ENCODE assay signal across 20 cellular contexts in genomic region chr6:12298995-12299394, GRCh38. TPM values are rescaled to one million over a fixed set of nuclear protein-coding genes. Genes with fewer than 3 reads are reported as not detected.
"Had no signal": no experiment of that assay in that cellular context is flagged by ENCODE, and none has a peak within 500 bp of the region (broad histone marks: within the 10 kb centered on the region; RNA-seq: fewer than 3 reads in every experiment).

No MANE protein-coding gene starts in this region.

- H3K27ac ChIP-seq: heart left ventricle, suprapubic skin, thyroid gland, upper lobe of right lung, vagina had no signal

- H3K27ac Mint-ChIP-seq: effector memory CD8-positive, alpha-beta T cell; mesothelial cell of epicardium; natural killer cell; stimulated activated effector memory CD8-positive, alpha-beta T cell treated with anti-CD3 and anti-CD28 coated beads, Interleukin-12 subunit alpha, Interleukin-12 subunit beta, amount 100 ng/mL, for 72 hours had no signal

- H3K4me1 Mint-ChIP-seq: natural killer cell; neural crest cell; stimulated activated effector memory CD8-positive, alpha-beta T cell treated with anti-CD3 and anti-CD28 coated beads, Interleukin-12 subunit alpha, Interleukin-12 subunit beta, amount 100 ng/mL, for 72 hours had no signal

- H3K9me3 ChIP-seq: heart left ventricle, suprapubic skin, thyroid gland, upper lobe of right lung, vagina had no signal

- H3K36me3 ChIP-seq: suprapubic skin, thyroid gland, upper lobe of right lung, vagina had no signal

- H3K4me1 ChIP-seq: thyroid gland, upper lobe of right lung had no signal

- ATAC-seq: effector memory CD8-positive, alpha-beta T cell; heart left ventricle; natural killer cell; right cardiac atrium; stimulated activated effector memory CD8-positive, alpha-beta T cell treated with anti-CD3 and anti-CD28 coated beads, Interleukin-12 subunit alpha, Interleukin-12 subunit beta, amount 100 ng/mL, for 72 hours; stimulated activated naive CD8-positive, alpha-beta T cell treated with anti-CD3 and anti-CD28 coated beads, Interleukin-15, Interleukin-2, amounts not matched to agents 100 U/mL and 50 U/mL, for 24 hours; upper lobe of right lung had no signal

- H3K9me3 Mint-ChIP-seq: effector memory CD8-positive, alpha-beta T cell; natural killer cell; neural crest cell; stimulated activated effector memory CD8-positive, alpha-beta T cell treated with anti-CD3 and anti-CD28 coated beads, Interleukin-12 subunit alpha, Interleukin-12 subunit beta, amount 100 ng/mL, for 72 hours had no signal

- H3K4me3 ChIP-seq: heart left ventricle, suprapubic skin, thyroid gland, upper lobe of right lung, vagina had no signal

- H3K27me3 ChIP-seq: heart left ventricle, suprapubic skin, thyroid gland, upper lobe of right lung, vagina had no signal

- DNase-seq: effector memory CD8-positive, alpha-beta T cell; erythroblast; heart left ventricle; hippocampal formation; kidney glomerular epithelial cell; natural killer cell; posterior cingulate gyrus; right cardiac atrium; small intestine; stimulated activated CD4-positive, alpha-beta T cell treated with anti-CD3 and anti-CD28 coated beads, Interleukin-12 subunit alpha, Interleukin-12 subunit beta, amount 100 ng/mL, for 4 hours; stimulated activated CD8-positive, alpha-beta memory T cell treated with anti-CD3 and anti-CD28 coated beads, Interleukin-4, amount 100 ng/mL, for 48 hours; stimulated activated naive CD8-positive, alpha-beta T cell treated with anti-CD3 and anti-CD28 coated beads, Interleukin-15, Interleukin-2, amounts not matched to agents 100 U/mL and 50 U/mL, for 24 hours; thyroid gland; upper lobe of right lung had no signal

- FAIRE-seq: frontal cortex, small intestine had no signal

- H3K4me3 Mint-ChIP-seq: effector memory CD8-positive, alpha-beta T cell; mesothelial cell of epicardium; natural killer cell; neural crest cell; stimulated activated effector memory CD8-positive, alpha-beta T cell treated with anti-CD3 and anti-CD28 coated beads, Interleukin-12 subunit alpha, Interleukin-12 subunit beta, amount 100 ng/mL, for 72 hours had no signal

- H3K36me3 Mint-ChIP-seq: mesothelial cell of epicardium; natural killer cell; stimulated activated effector memory CD8-positive, alpha-beta T cell treated with anti-CD3 and anti-CD28 coated beads, Interleukin-12 subunit alpha, Interleukin-12 subunit beta, amount 100 ng/mL, for 72 hours had no signal

RNA-seq across cellular contexts. Expression of gene EDN1, which starts 8.8 kb away (rescaled TPM):
- total RNA-seq: neural crest cell had no signal
